Comparison of ENCODE assay signal across 16 cellular contexts in genomic region chr1:183303901-183304300, GRCh38.
DNase-seq lines count a peak whose midpoint lies in the region; ATAC-seq, FAIRE-seq and TF ChIP-seq lines count a peak whose summit lies in the region.
"Had no signal": no experiment of that assay in that cellular context is flagged by ENCODE, and none has a peak within 500 bp of the region (broad histone marks: within the 10 kb centered on the region; RNA-seq: fewer than 3 reads in every experiment).

No MANE protein-coding gene starts in this region.

- H3K36me3 ChIP-seq in heart left ventricle (no peaks in the 10 kb centered on the region), bronchial epithelial cell (ENCODE audit: control insufficient read depth, insufficient read depth, low read length) (no peaks in the 10 kb centered on the region), uterus (no peaks in the 10 kb centered on the region)

- peak overlapping the region in 9 of 12 donors; percentile 44 to 85 (median 67) for H3K27ac ChIP-seq in heart left ventricle
- H3K27ac ChIP-seq in uterus, result peak overlapping the region; percentile 37 to 73
- H3K27ac ChIP-seq: testis had no signal

- H3K9me3 ChIP-seq in heart left ventricle (peaks cover 0 to 4% (median 0%) of the 10 kb centered on the region in 12 donors), uterus (no peaks in the 10 kb centered on the region)
- H3K9me3 ChIP-seq: testis had no signal

- no peak for TF ChIP-seq POLR2A in heart left ventricle (IDR thresholded peaks at IDR 0.05)
- no peak for TF ChIP-seq POLR2A in uterus (IDR thresholded peaks at IDR 0.05)

- TF ChIP-seq CTCF in heart left ventricle (IDR thresholded peaks at IDR 0.05), result no peak
- no peak for TF ChIP-seq CTCF in bronchial epithelial cell (IDR thresholded peaks at IDR 0.05; ENCODE audit: insufficient read depth, low read length, severe bottlenecking)
- no peak for TF ChIP-seq CTCF in uterus (IDR thresholded peaks at IDR 0.05)

- H3K27me3 ChIP-seq in heart left ventricle (no peaks in the 10 kb centered on the region), bronchial epithelial cell (ENCODE audit: control insufficient read depth, insufficient read depth, low read length) (no peaks in the 10 kb centered on the region), uterus (no peaks in the 10 kb centered on the region)
- H3K27me3 ChIP-seq: testis had no signal

- WGBS in heart left ventricle, 4 donors, result 77 to 89% (median 82%) methylated on average over 3 of the region's 3 CpGs

- no peak for ATAC-seq in heart left ventricle
- no peak for ATAC-seq in Right ventricle myocardium superior (ENCODE audit: poor library complexity)
- ATAC-seq in GM18861 (IDR thresholded peaks at IDR 0.05; ENCODE audit: unreplicated experiment), result no peak
- ATAC-seq in GM21515 (IDR thresholded peaks at IDR 0.05; ENCODE audit: unreplicated experiment), result no peak
- ATAC-seq: GM12878, Panc1 had no signal

- intact Hi-C loops in heart left ventricle (cut with DNase I), result loop anchor here in 1 of 10 donors (2.0 kb wide), 1 partner anchor 21 kb away; no protein-coding TSS in a partner anchor
- intact Hi-C loops in Right ventricle myocardium superior (cut with DNase I), result no loop called here
- intact Hi-C loops in uterus (cut with DNase I; ENCODE audit: low total_unique reads), result no loop called here

- peaks cover 0 to 77% (median 43%) of the 10 kb centered on the region in 12 donors for H3K4me1 ChIP-seq in heart left ventricle
- no peaks in the 10 kb centered on the region for H3K4me1 ChIP-seq in uterus

- DNase-seq in heart left ventricle (no peak), Right ventricle myocardium superior (no peak), bronchial epithelial cell (ENCODE audit: low read depth) (peak; percentile 80), myocyte (ENCODE audit: low read depth) (peak; percentile 72), uterus (no peak), GF-D8 (lab: John Stamatoyannopoulos, UW) (no peak)
- DNase-seq: activated CD4-positive, alpha-beta memory T cell treated with anti-CD3 and anti-CD28 coated beads, Interleukin-2, amount 10 ng/mL, durations not matched to agents 7 days and 5 days; CD4-positive, CD25-positive, alpha-beta regulatory T cell; H7; hippocampal formation; testis had no signal

- H3K4me3 ChIP-seq in heart left ventricle, result peak overlapping the region in 2 of 12 donors; percentile 3 to 12
- no peak overlapping the region for H3K4me3 ChIP-seq in bronchial epithelial cell (ENCODE audit: low read depth, low read length)
- no peak overlapping the region for H3K4me3 ChIP-seq in uterus
- H3K4me3 ChIP-seq: GM12878, testis had no signal

- no peak for FAIRE-seq in bronchial epithelial cell (lab: Jason Lieb, UNC)
- FAIRE-seq: endothelial cell of umbilical vein, GM12878 had no signal

Comparison
In these comparisons a context has a peak if more than half of its experiments do, and no peak if none do; other contexts are left out.
1. DNase-seq: peak in bronchial epithelial cell (single experiment) and myocyte (single experiment); none in heart left ventricle (0 of 5), Right ventricle myocardium superior (single experiment), uterus (0 of 2) and GF-D8 (single experiment).